In the genomic region with DNA sequence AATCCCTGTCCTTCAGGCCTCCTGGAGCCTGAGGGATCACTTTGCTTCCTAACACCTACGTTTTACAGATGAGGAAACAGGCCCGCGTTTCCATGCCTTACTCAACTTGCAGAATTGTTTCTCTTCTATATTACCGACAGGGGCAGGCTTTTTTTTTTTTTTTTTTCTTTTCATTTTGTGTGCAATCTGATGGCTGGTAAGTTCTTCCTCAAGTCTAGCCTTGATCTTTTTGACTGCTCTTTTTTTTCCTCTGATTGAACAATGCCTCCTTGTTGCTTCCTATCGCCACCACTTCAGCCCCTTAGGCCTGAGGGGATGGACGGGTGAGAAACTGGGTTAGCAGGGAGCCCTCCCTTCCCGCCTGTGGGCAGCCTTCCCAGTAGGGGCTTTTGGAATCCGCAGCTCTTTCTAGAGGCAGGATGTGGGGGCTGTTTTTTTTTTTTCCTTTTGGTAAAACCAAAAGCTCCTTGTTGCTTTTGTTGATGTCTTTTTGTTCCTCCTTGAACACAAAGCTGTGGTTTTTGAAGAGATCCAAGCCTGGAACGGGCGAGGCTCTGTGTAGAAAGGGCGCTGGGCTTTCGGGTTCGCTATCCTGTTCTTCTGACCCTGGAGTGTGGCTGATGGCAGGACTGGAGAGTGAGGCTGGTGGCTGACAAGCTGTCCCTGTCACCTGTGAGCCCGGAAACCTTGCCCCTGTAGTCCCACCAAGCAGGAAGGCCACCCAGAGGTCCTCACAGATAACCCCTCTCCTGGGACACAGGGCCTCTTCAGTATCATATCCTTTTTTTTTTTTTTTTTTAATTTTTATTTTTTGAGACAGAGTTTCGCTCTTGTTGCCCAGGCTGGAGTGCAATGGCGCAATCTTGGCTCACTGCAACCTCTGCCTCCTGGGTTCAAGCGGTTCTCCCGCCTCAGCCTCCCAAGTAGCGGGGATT, we compare ENCODE assay signal across 1 cellular context.
TF ChIP-seq lines count a peak whose summit lies in the region.

No MANE protein-coding gene starts in this region.

TF ChIP-seq in K562, 482 proteins besides CTCF, POLR2A, EP300 and RAD21:
- TF ChIP-seq SAFB2 (IDR thresholded peaks at IDR 0.05; ENCODE audit: borderline replicate concordance, low read depth, low read length, severe bottlenecking) (no peak), BCOR (IDR thresholded peaks at IDR 0.05) (peak; percentile 83), SNAPC5 (CRISPR knock-in tag; IDR thresholded peaks at IDR 0.05) (no peak), RBM25 (IDR thresholded peaks at IDR 0.05; ENCODE audit: low read depth, low read length, severe bottlenecking) (peak; percentile 44)
